Comparison of ENCODE assay signal across 15 cellular contexts in genomic region chr14:56202256-56202655, GRCh38.
A peak's percentile ranks its signal among the peaks of the same experiment; 100 is the strongest.
DNase-seq lines count a peak whose midpoint lies in the region; ATAC-seq and TF ChIP-seq lines count a peak whose summit lies in the region.
"Had no signal": no experiment of that assay in that cellular context is flagged by ENCODE, and none has a peak within 500 bp of the region (broad histone marks: within the 10 kb centered on the region; RNA-seq: fewer than 3 reads in every experiment).

No MANE protein-coding gene starts in this region.

- no peaks in the 10 kb centered on the region for H3K9me3 ChIP-seq in gastroesophageal sphincter

- TF ChIP-seq POLR2A in gastroesophageal sphincter (IDR thresholded peaks at IDR 0.05), result no peak

- no peaks in the 10 kb centered on the region for H3K27me3 ChIP-seq in gastroesophageal sphincter

- no peak overlapping the region for H3K4me3 ChIP-seq in gastroesophageal sphincter

- H3K4me1 ChIP-seq in gastroesophageal sphincter, result peaks cover 0 to 26% (median 5%) of the 10 kb centered on the region in 3 donors

- H3K27ac ChIP-seq in gastroesophageal sphincter, result no peak overlapping the region

- no peak overlapping the region for H3K4me3 Mint-ChIP-seq in stimulated activated naive B cell treated with anti-CD40 and anti-IgM and Interleukin-4, amounts not matched to agents 10 μg/mL and 1 μg/mL and 100 μg/mL, for 72 hours
- H3K4me3 Mint-ChIP-seq: memory B cell had no signal

- no peaks in the 10 kb centered on the region for H3K9me3 Mint-ChIP-seq in activated naive CD4-positive, alpha-beta T cell treated with anti-CD3 and anti-CD28 coated beads, Interleukin-2, amount 50 U/mL, for 72 hours
- no peaks in the 10 kb centered on the region for H3K9me3 Mint-ChIP-seq in stimulated activated naive B cell treated with anti-CD40 and anti-IgM and Interleukin-4, amounts not matched to agents 10 μg/mL and 1 μg/mL and 100 μg/mL, for 72 hours
- H3K9me3 Mint-ChIP-seq: memory B cell had no signal

- peak in 1 of 2 donors; percentile 11 for DNase-seq in activated naive CD4-positive, alpha-beta T cell treated with anti-CD3 and anti-CD28 coated beads, Interleukin-2, amount 50 U/mL, for 72 hours (ENCODE audit: low spot score in 2 of 2)
- DNase-seq in activated naive CD4-positive, alpha-beta T cell treated with Interleukin-2 at 50 U/mL for 16 hours, result no peak
- no peak for DNase-seq in stimulated activated naive B cell treated with anti-CD40 and anti-IgM and Interleukin-4, amounts not matched to agents 10 μg/mL and 1 μg/mL and 100 μg/mL, for 72 hours
- DNase-seq in amygdala (lab: John Stamatoyannopoulos, UW), result no peak
- no peak for DNase-seq in NCI-H2029 treated with DMSO at 0.1 percent for 48 hours (lab: John Stamatoyannopoulos, UW)
- DNase-seq: activated CD4-positive, CD25-positive, alpha-beta regulatory T cell treated with anti-CD3 and anti-CD28 coated beads, Interleukin-2, amount 50 U/mL, for 72 hours; activated gamma-delta T cell; DMS 273 treated with DMSO at 0.1 percent for 48 hours; occipital lobe; stimulated activated CD4-positive, alpha-beta T cell treated with anti-CD3 and anti-CD28 coated beads, Interleukin-12 subunit alpha, Interleukin-12 subunit beta, amount 100 ng/mL, for 4 hours had no signal

- TF ChIP-seq CTCF in gastroesophageal sphincter (IDR thresholded peaks at IDR 0.05), result no peak

- H3K27ac Mint-ChIP-seq in activated naive CD4-positive, alpha-beta T cell treated with anti-CD3 and anti-CD28 coated beads, Interleukin-2, amount 50 U/mL, for 72 hours, result peak overlapping the region in 1 of 2 donors; percentile 69
- no peak overlapping the region for H3K27ac Mint-ChIP-seq in stimulated activated naive B cell treated with anti-CD40 and anti-IgM and Interleukin-4, amounts not matched to agents 10 μg/mL and 1 μg/mL and 100 μg/mL, for 72 hours
- H3K27ac Mint-ChIP-seq: memory B cell had no signal

- peak; percentile 54 to 93 for ATAC-seq in activated naive CD4-positive, alpha-beta T cell treated with anti-CD3 and anti-CD28 coated beads, Interleukin-2, amount 50 U/mL, for 72 hours
- ATAC-seq in GM21619 (IDR thresholded peaks at IDR 0.05; ENCODE audit: unreplicated experiment) (peak; percentile 39), HG03175 (IDR thresholded peaks at IDR 0.05; ENCODE audit: unreplicated experiment) (peak; percentile 62), gastroesophageal sphincter (no peak)
- peak; percentile 69 to 81 for ATAC-seq in stimulated activated naive B cell treated with anti-CD40 and anti-IgM and Interleukin-4, amounts not matched to agents 10 μg/mL and 1 μg/mL and 100 μg/mL, for 72 hours (replicated peaks)
- ATAC-seq: esophagus mucosa had no signal

- TF ChIP-seq EP300 in gastroesophageal sphincter (IDR thresholded peaks at IDR 0.05), result no peak

- H3K27me3 Mint-ChIP-seq in stimulated activated naive B cell treated with anti-CD40 and anti-IgM and Interleukin-4, amounts not matched to agents 10 μg/mL and 1 μg/mL and 100 μg/mL, for 72 hours, result no peaks in the 10 kb centered on the region
- H3K27me3 Mint-ChIP-seq: memory B cell had no signal

- 52% methylated on average over 2 of the region's 2 CpGs; no CpG with 5 or more reads in 1 of the 2 donors for WGBS in gastroesophageal sphincter (ENCODE audit: low coverage in 1 of 2), 2 donors

- peaks cover 3 to 6% of the 10 kb centered on the region in 2 donors for H3K4me1 Mint-ChIP-seq in stimulated activated naive B cell treated with anti-CD40 and anti-IgM and Interleukin-4, amounts not matched to agents 10 μg/mL and 1 μg/mL and 100 μg/mL, for 72 hours
- H3K4me1 Mint-ChIP-seq: memory B cell had no signal

- H3K36me3 ChIP-seq in gastroesophageal sphincter, result no peaks in the 10 kb centered on the region

- H3K36me3 Mint-ChIP-seq in activated naive CD4-positive, alpha-beta T cell treated with anti-CD3 and anti-CD28 coated beads, Interleukin-2, amount 50 U/mL, for 72 hours, result no peaks in the 10 kb centered on the region
- no peaks in the 10 kb centered on the region for H3K36me3 Mint-ChIP-seq in stimulated activated naive B cell treated with anti-CD40 and anti-IgM and Interleukin-4, amounts not matched to agents 10 μg/mL and 1 μg/mL and 100 μg/mL, for 72 hours
- H3K36me3 Mint-ChIP-seq: memory B cell had no signal
